14 cellular contexts compared by ENCODE assay signal in genomic region chr14:68257969-68258368, GRCh38.
"Had no signal": no experiment of that assay in that cellular context is flagged by ENCODE, and none has a peak within 500 bp of the region (broad histone marks: within the 10 kb centered on the region; RNA-seq: fewer than 3 reads in every experiment).

No MANE protein-coding gene starts in this region.

- H3K27me3 ChIP-seq: heart right ventricle, left lung, stomach had no signal

- H3K27ac ChIP-seq: heart right ventricle, left lung, skin epidermis, stomach had no signal

- H3K36me3 ChIP-seq: heart right ventricle, left lung, stomach had no signal

- H3K27me3 Mint-ChIP-seq: activated naive CD8-positive, alpha-beta T cell; T-cell; type B pancreatic cell had no signal

- H3K27ac Mint-ChIP-seq: activated naive CD8-positive, alpha-beta T cell had no signal

- DNase-seq: amniotic stem cell; effector CD8-positive, alpha-beta T cell; heart right ventricle; left lung; midbrain; stimulated activated CD8-positive, alpha-beta memory T cell treated with anti-CD3 and anti-CD28 coated beads, Interleukin-4, amount 100 ng/mL, for 48 hours; stomach; T-cell had no signal

- H3K9me3 ChIP-seq: heart right ventricle, left lung, stomach had no signal

- H3K4me3 ChIP-seq: heart right ventricle, left lung, skin epidermis, stomach had no signal

- H3K9me3 Mint-ChIP-seq: neural crest cell, T-cell had no signal

- H3K36me3 Mint-ChIP-seq: T-cell had no signal

- H3K4me3 Mint-ChIP-seq: activated naive CD8-positive, alpha-beta T cell; neural crest cell; type B pancreatic cell had no signal

- ATAC-seq: esophagus mucosa, heart right ventricle, left lung, SK-N-SH treated with all-trans-retinoic acid at 6 μM for 48 hours, T-cell had no signal
